Comparison of ENCODE assay signal across 13 cellular contexts in genomic region chr5:178213003-178213449, GRCh38. TPM values are rescaled to one million over a fixed set of nuclear protein-coding genes. Genes with fewer than 3 reads are reported as not detected.
DNase-seq lines count a peak whose midpoint lies in the region; ATAC-seq and TF ChIP-seq lines count a peak whose summit lies in the region.
"Had no signal": no experiment of that assay in that cellular context is flagged by ENCODE, and none has a peak within 500 bp of the region (broad histone marks: within the 10 kb centered on the region; RNA-seq: fewer than 3 reads in every experiment).

No MANE protein-coding gene starts in this region.

- H3K9ac ChIP-seq in DND-41 (ENCODE audit: low read depth, low read length), result no peak overlapping the region
- peak overlapping the region; percentile 8 for H3K9ac ChIP-seq in mucosa of stomach (ENCODE audit: low read length)

- peaks cover 48% of the 10 kb centered on the region for H3K79me2 ChIP-seq in DND-41 (ENCODE audit: insufficient read depth, low read length)

- H3K36me3 ChIP-seq in DND-41 (ENCODE audit: insufficient read depth, low read length) (peaks cover 92% of the 10 kb centered on the region), mucosa of stomach (ENCODE audit: control insufficient read depth, insufficient read depth, low read length) (peaks cover 61% of the 10 kb centered on the region)

- H4K20me1 ChIP-seq in DND-41 (ENCODE audit: insufficient read depth, low read length), result peaks cover 83% of the 10 kb centered on the region

- ATAC-seq in DND-41 (ENCODE audit: insufficient read depth, low read depth) (peak; percentile 6; the same call in 2 of the 3 replicates), GM19452 (IDR thresholded peaks at IDR 0.05; ENCODE audit: unreplicated experiment) (no peak)
- ATAC-seq in activated T-helper 17 cell treated with anti-CD3 and anti-CD28 coated beads, Interleukin-2, amount 50 U/mL, for 72 hours (replicated peaks), result peak; percentile 13

- H2AFZ ChIP-seq in DND-41 (ENCODE audit: low read depth, low read length), result no peak overlapping the region

- H3K27me3 Mint-ChIP-seq in HFFc6 (ENCODE audit: insufficient read depth), result peaks cover 15% of the 10 kb centered on the region
- no peaks in the 10 kb centered on the region for H3K27me3 Mint-ChIP-seq in activated T-helper 17 cell treated with anti-CD3 and anti-CD28 coated beads, Interleukin-2, amount 50 U/mL, for 72 hours
- H3K27me3 Mint-ChIP-seq: CD4-positive, CD25-positive, alpha-beta regulatory T cell had no signal

- H3K27me3 ChIP-seq in DND-41 (ENCODE audit: insufficient read depth, low read length, poor library complexity) (no peaks in the 10 kb centered on the region), mucosa of stomach (ENCODE audit: control insufficient read depth, insufficient read depth, low read length) (no peaks in the 10 kb centered on the region)
- H3K27me3 ChIP-seq: pancreas had no signal

- peaks cover 27% of the 10 kb centered on the region for H3K36me3 Mint-ChIP-seq in HFFc6 (ENCODE audit: low read depth)
- H3K36me3 Mint-ChIP-seq in activated T-helper 17 cell treated with anti-CD3 and anti-CD28 coated beads, Interleukin-2, amount 50 U/mL, for 72 hours (ENCODE audit: low read depth), result peaks cover 100% of the 10 kb centered on the region

- H3K9me3 ChIP-seq in DND-41 (ENCODE audit: insufficient read depth, low read length, severe bottlenecking) (no peaks in the 10 kb centered on the region), mucosa of stomach (ENCODE audit: control insufficient read depth, low read length) (no peaks in the 10 kb centered on the region)
- H3K9me3 ChIP-seq: left ventricle myocardium inferior, pancreas had no signal

- peaks cover 2% of the 10 kb centered on the region for H3K4me1 Mint-ChIP-seq in HFFc6 (ENCODE audit: low read depth)
- H3K4me1 Mint-ChIP-seq in activated T-helper 17 cell treated with anti-CD3 and anti-CD28 coated beads, Interleukin-2, amount 50 U/mL, for 72 hours, result peaks cover 21% of the 10 kb centered on the region

- TF ChIP-seq CTCF in DND-41 (IDR thresholded peaks at IDR 0.05; ENCODE audit: borderline replicate concordance, extremely low read depth, low read length, poor library complexity, severe bottlenecking) (no peak), HFFc6 (IDR thresholded peaks at IDR 0.05) (no peak)

- H3K4me1 ChIP-seq in DND-41 (ENCODE audit: insufficient read depth, low read length), result peaks cover 15% of the 10 kb centered on the region
- peaks cover 64% of the 10 kb centered on the region for H3K4me1 ChIP-seq in mucosa of stomach (ENCODE audit: control insufficient read depth, insufficient read depth, low read length)
- H3K4me1 ChIP-seq: pancreas had no signal

- DNase-seq in DND-41 (no peak), HFFc6 (no peak), KBM-7 (no peak), AML-193 (lab: John Stamatoyannopoulos, UW) (no peak)
- no peak for DNase-seq in stimulated activated CD8-positive, alpha-beta memory T cell treated with anti-CD3 and anti-CD28 coated beads, Interleukin-4, amount 100 ng/mL, for 48 hours
- DNase-seq: CD4-positive, CD25-positive, alpha-beta regulatory T cell; left ventricle myocardium inferior; NCI-H1930; stimulated activated CD4-positive, alpha-beta T cell treated with anti-CD3 and anti-CD28 coated beads, Interleukin-2, amount 100 ng/mL, for 24 hours had no signal

- no peak overlapping the region for H3K4me3 ChIP-seq in DND-41 (ENCODE audit: low read depth in 1 of 2, low read length in 2 of 2)
- no peak overlapping the region for H3K4me3 ChIP-seq in mucosa of stomach (ENCODE audit: low read length)
- H3K4me3 ChIP-seq: left ventricle myocardium inferior, pancreas had no signal

- H3K9me3 Mint-ChIP-seq in HFFc6, result no peaks in the 10 kb centered on the region
- H3K9me3 Mint-ChIP-seq in activated T-helper 17 cell treated with anti-CD3 and anti-CD28 coated beads, Interleukin-2, amount 50 U/mL, for 72 hours, result no peaks in the 10 kb centered on the region
- H3K9me3 Mint-ChIP-seq: CD4-positive, CD25-positive, alpha-beta regulatory T cell had no signal

- H3K4me3 Mint-ChIP-seq in HFFc6, result no peak overlapping the region
- no peak overlapping the region for H3K4me3 Mint-ChIP-seq in activated T-helper 17 cell treated with anti-CD3 and anti-CD28 coated beads, Interleukin-2, amount 50 U/mL, for 72 hours
- H3K4me3 Mint-ChIP-seq: CD4-positive, CD25-positive, alpha-beta regulatory T cell had no signal

- no peak overlapping the region for H3K27ac ChIP-seq in DND-41 (ENCODE audit: low read length)
- H3K27ac ChIP-seq: left ventricle myocardium inferior, pancreas had no signal

- no peak overlapping the region for H3K4me2 ChIP-seq in DND-41 (ENCODE audit: insufficient read depth, low read length)

- in situ Hi-C loops in KBM-7 (cut with MboI; ENCODE audit: low pct_unique_long_range_greater_than_20kb, low sequenced_read_pairs), result no loop called here

- peak overlapping the region; percentile 29; the same call in 1 of the 2 replicates for H3K27ac Mint-ChIP-seq in HFFc6
- peak overlapping the region; percentile 85 for H3K27ac Mint-ChIP-seq in activated T-helper 17 cell treated with anti-CD3 and anti-CD28 coated beads, Interleukin-2, amount 50 U/mL, for 72 hours

RNA-seq across cellular contexts. Expression of gene HNRNPAB, which starts 8.7 kb away (rescaled TPM):
- total RNA-seq in HFFc6 (2021; fragmentation: NEBNext Ultra II Directional; extraction: Animal tissue kit (Norgen Biotek cat#: 25700)), result 100 to 1,000 TPM; 153 to 218 (median 197) TPM
- total RNA-seq in activated T-helper 17 cell treated with anti-CD3 and anti-CD28 coated beads, Interleukin-2, amount 50 U/mL, for 72 hours, result 100 to 1,000 TPM; 154 to 390 TPM

RNA-seq across cellular contexts. Expression of gene PHYKPL, which starts 19.6 kb away (rescaled TPM):
- 10 to 100 TPM; 18.7 to 25.6 (median 23.9) TPM for total RNA-seq in HFFc6 (2021; fragmentation: NEBNext Ultra II Directional; extraction: Animal tissue kit (Norgen Biotek cat#: 25700))
- total RNA-seq in activated T-helper 17 cell treated with anti-CD3 and anti-CD28 coated beads, Interleukin-2, amount 50 U/mL, for 72 hours, result 100 to 1,000 TPM in 1 of 2 donors, 10 to 100 TPM in 1; 91.9 to 112 TPM

RNA-seq across cellular contexts. Expression of gene GMCL2, which starts 25.9 kb away (rescaled TPM):
- total RNA-seq in HFFc6 (2021; fragmentation: NEBNext Ultra II Directional; extraction: Animal tissue kit (Norgen Biotek cat#: 25700)), result not detected
- not detected for total RNA-seq in activated T-helper 17 cell treated with anti-CD3 and anti-CD28 coated beads, Interleukin-2, amount 50 U/mL, for 72 hours
- total RNA-seq: CD4-positive, CD25-positive, alpha-beta regulatory T cell; left ventricle myocardium inferior; pancreas had no signal

RNA-seq across cellular contexts. Expression of gene NHP2, which starts 59.3 kb away (rescaled TPM):
- 100 to 1,000 TPM; 172 to 204 (median 184) TPM for total RNA-seq in HFFc6 (2021; fragmentation: NEBNext Ultra II Directional; extraction: Animal tissue kit (Norgen Biotek cat#: 25700))
- 100 to 1,000 TPM; 143 to 282 TPM for total RNA-seq in activated T-helper 17 cell treated with anti-CD3 and anti-CD28 coated beads, Interleukin-2, amount 50 U/mL, for 72 hours
